Comparison of ENCODE assay signal across 10 cellular contexts in the genomic region with DNA sequence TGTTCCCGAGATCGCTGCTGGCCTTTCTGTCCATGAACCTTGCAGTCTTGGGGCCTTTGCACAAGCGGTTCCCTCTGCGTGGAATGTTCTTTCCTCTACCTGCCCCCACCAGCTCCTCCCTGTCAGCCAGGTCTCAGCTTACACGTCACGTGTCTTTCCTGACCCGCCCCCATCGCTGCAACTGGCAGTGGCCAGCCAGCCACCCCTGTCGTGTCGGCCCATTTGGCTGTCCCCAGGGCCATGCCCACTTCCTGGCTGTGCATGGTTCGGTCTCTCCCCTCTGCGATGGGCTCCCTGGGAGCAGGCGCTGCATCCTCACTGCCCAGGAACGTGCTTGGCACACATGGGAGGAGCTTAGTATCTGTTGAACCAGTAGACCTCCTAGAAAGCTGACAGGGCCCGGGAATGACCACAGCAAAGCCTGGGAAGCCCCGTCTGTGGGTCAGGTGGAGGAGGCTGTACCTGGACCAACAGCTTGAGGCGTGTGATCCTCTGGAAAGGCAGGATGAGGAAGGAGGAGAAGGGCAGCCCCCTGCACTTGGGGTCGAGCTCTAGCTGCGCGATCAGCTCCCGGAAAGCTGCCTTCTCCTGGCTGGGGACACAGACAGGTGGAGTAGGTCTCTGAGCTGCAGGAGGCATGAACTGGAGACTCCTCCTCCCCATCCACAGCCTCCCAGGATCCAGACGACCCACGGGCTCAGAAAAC. TPM values are rescaled to one million over a fixed set of nuclear protein-coding genes. Genes with fewer than 3 reads are reported as not detected.
DNase-seq lines count a peak whose midpoint lies in the region; ATAC-seq, FAIRE-seq and TF ChIP-seq lines count a peak whose summit lies in the region.
"Had no signal": no experiment of that assay in that cellular context is flagged by ENCODE, and none has a peak within 500 bp of the region (broad histone marks: within the 10 kb centered on the region; RNA-seq: fewer than 3 reads in every experiment).

No MANE protein-coding gene starts in this region.

- no peak for FAIRE-seq in astrocyte (lab: Jason Lieb, UNC)

- H4K20me1 ChIP-seq in astrocyte (ENCODE audit: insufficient read depth, low read length), result no peaks in the 10 kb centered on the region

- no peaks in the 10 kb centered on the region for H3K36me3 Mint-ChIP-seq in astrocyte (ENCODE audit: low read depth, unreplicated experiment)

- no peak overlapping the region for H3K27ac ChIP-seq in A673 (ENCODE audit: low read depth, low read length, poor library complexity, severe bottlenecking)
- H3K27ac ChIP-seq in astrocyte (ENCODE audit: low read depth, low read length), result no peak overlapping the region
- H3K27ac ChIP-seq in effector memory CD4-positive, alpha-beta T cell (ENCODE audit: insufficient read depth, low read length, poor library complexity, severe bottlenecking), result no peak overlapping the region

- H3K9ac ChIP-seq in astrocyte (ENCODE audit: low read length), result no peak overlapping the region

- no peak overlapping the region for H3K4me3 ChIP-seq in A673 (ENCODE audit: low read depth, low read length, poor library complexity, severe bottlenecking)
- H3K4me3 ChIP-seq in astrocyte (ENCODE audit: insufficient read depth, low read depth, low read length), result no peak overlapping the region
- H3K4me3 ChIP-seq in effector memory CD4-positive, alpha-beta T cell (ENCODE audit: insufficient read depth, low read depth, low read length, poor library complexity, severe bottlenecking), result no peak overlapping the region

- H2AFZ ChIP-seq in astrocyte (ENCODE audit: low read depth, low read length), result peak overlapping the region; percentile 64

- peak overlapping the region; percentile 68 for H3K4me2 ChIP-seq in astrocyte (ENCODE audit: low read length)

- BruUV-seq in A673 (replicated peaks; lab: Mats Ljungman, UMichigan), result no TSS peak

- H3K27ac Mint-ChIP-seq in astrocyte (ENCODE audit: unreplicated experiment), result no peak overlapping the region

- no peaks in the 10 kb centered on the region for H3K4me1 ChIP-seq in A673 (ENCODE audit: insufficient read depth, low read length, poor library complexity, severe bottlenecking)
- H3K4me1 ChIP-seq in astrocyte (ENCODE audit: insufficient read depth, low read length), result peaks cover 14% of the 10 kb centered on the region
- no peaks in the 10 kb centered on the region for H3K4me1 ChIP-seq in effector memory CD4-positive, alpha-beta T cell (ENCODE audit: control insufficient read depth, insufficient read depth, low read length, poor library complexity, severe bottlenecking)

- intact Hi-C loops in A673 (cut with micrococcal nuclease; ENCODE audit: unreplicated experiment), result no loop called here

- H3K4me1 Mint-ChIP-seq in astrocyte (ENCODE audit: low read depth, unreplicated experiment), result peaks cover 14% of the 10 kb centered on the region

- H3K4me3 Mint-ChIP-seq in astrocyte (ENCODE audit: unreplicated experiment), result no peak overlapping the region

- no peaks in the 10 kb centered on the region for H3K36me3 ChIP-seq in A673 (ENCODE audit: insufficient read depth, low read length, poor library complexity, severe bottlenecking)
- no peaks in the 10 kb centered on the region for H3K36me3 ChIP-seq in astrocyte (ENCODE audit: insufficient read depth, low read length)
- no peaks in the 10 kb centered on the region for H3K36me3 ChIP-seq in effector memory CD4-positive, alpha-beta T cell (ENCODE audit: control insufficient read depth, insufficient read depth, low read length)

- no peaks in the 10 kb centered on the region for H3K79me2 ChIP-seq in astrocyte (ENCODE audit: insufficient read depth, low read length)

- no peak for TF ChIP-seq CTCF in A673 (conservative IDR thresholded peaks at IDR 0.05; ENCODE audit: low read depth, low read length)
- no peak for TF ChIP-seq CTCF in astrocyte (IDR thresholded peaks at IDR 0.05; ENCODE audit: insufficient read depth, low read depth, low read length)

- POLR2A ChIA-PET in A673 (lab: Charles Lee; ENCODE audit: low non-redundant PET), result no interaction called here

- H3K9me3 ChIP-seq in A673 (ENCODE audit: low read depth, low read length, poor library complexity, severe bottlenecking) (no peaks in the 10 kb centered on the region), astrocyte (ENCODE audit: insufficient read depth, low read depth, low read length) (no peaks in the 10 kb centered on the region)
- no peaks in the 10 kb centered on the region for H3K9me3 ChIP-seq in effector memory CD4-positive, alpha-beta T cell (ENCODE audit: control insufficient read depth, low read length)

- CTCF ChIA-PET in A673 (lab: Charles Lee), result no interaction called here

- DNase-seq in A673 (ENCODE audit: low spot score), result peak; percentile 46
- peak; percentile 22 for DNase-seq in LHCN-M2 (ENCODE audit: low read depth)
- DNase-seq in astrocyte (ENCODE audit: low read depth), result no peak
- peak; percentile 94 for DNase-seq in kidney tubule cell (ENCODE audit: low spot score)
- no peak for DNase-seq in dedifferentiated amniotic fluid mesenchymal stem cell (ENCODE audit: extremely low spot score)
- no peak for DNase-seq in effector memory CD4-positive, alpha-beta T cell
- DNase-seq: DND-41 had no signal

- no peak for ATAC-seq in GM21526 (IDR thresholded peaks at IDR 0.05; ENCODE audit: low FRiP score, unreplicated experiment)
- ATAC-seq in HG02759 (IDR thresholded peaks at IDR 0.05; ENCODE audit: unreplicated experiment), result no peak
- ATAC-seq: activated CD4-positive, CD25-positive, alpha-beta regulatory T cell treated with anti-CD3 and anti-CD28 coated beads, Interleukin-2, amount 50 U/mL, for 24 hours had no signal

- H3K27me3 Mint-ChIP-seq in astrocyte (ENCODE audit: low read depth, unreplicated experiment), result peaks cover 48% of the 10 kb centered on the region

- H3K9me3 Mint-ChIP-seq in astrocyte (ENCODE audit: unreplicated experiment), result peaks cover 1% of the 10 kb centered on the region

- H3K27me3 ChIP-seq in A673 (replicated peaks; ENCODE audit: insufficient read depth, low read depth, low read length, poor library complexity), result no peaks in the 10 kb centered on the region
- no peaks in the 10 kb centered on the region for H3K27me3 ChIP-seq in astrocyte (ENCODE audit: insufficient read depth, low read length)
- H3K27me3 ChIP-seq in effector memory CD4-positive, alpha-beta T cell (replicated peaks; ENCODE audit: control insufficient read depth, insufficient read depth, low read length, poor library complexity, severe bottlenecking), result peaks cover 8% of the 10 kb centered on the region

RNA-seq across cellular contexts. Expression of gene SNORC, which starts 21.0 kb away (rescaled TPM):
- total RNA-seq in A673 (2021) (4.6 and 4.7 TPM in 2 replicates), LHCN-M2 (2014; rRNA removed) (0.32 and 0.52 TPM in 2 replicates), astrocyte (2.1 and 3.1 TPM in 2 replicates)
- 0.57 TPM for polyA plus RNA-seq in LHCN-M2 (2012)

Comparison
In these comparisons a context has a peak if more than half of its experiments do, and no peak if none do; other contexts are left out.
1. DNase-seq: peak in A673 (single experiment), LHCN-M2 (single experiment) and kidney tubule cell (single experiment); none in astrocyte (single experiment), dedifferentiated amniotic fluid mesenchymal stem cell (single experiment) and effector memory CD4-positive, alpha-beta T cell (0 of 3).